ENCODE assay signal across 9 cellular contexts in the genomic region with DNA sequence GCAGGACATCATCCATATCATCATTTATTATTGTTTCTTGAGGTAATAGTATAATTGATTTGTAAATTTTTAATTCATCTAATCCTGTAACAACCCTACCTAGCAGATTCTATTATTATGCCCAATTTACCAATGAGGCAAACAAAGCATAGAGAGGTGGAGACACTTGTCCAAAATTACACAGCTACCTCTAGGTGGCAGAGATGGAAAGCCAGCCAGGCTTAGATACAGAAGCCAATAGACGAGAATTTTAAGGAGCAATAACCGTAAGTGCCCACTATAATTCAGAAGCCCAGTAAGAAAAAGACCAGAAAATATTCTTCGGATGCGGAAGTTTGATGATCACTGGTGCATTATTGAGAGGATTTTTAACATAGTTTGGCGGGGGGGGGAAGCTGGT. TPM values are rescaled to one million over a fixed set of nuclear protein-coding genes. Genes with fewer than 3 reads are reported as not detected.
DNase-seq lines count a peak whose midpoint lies in the region; ATAC-seq and TF ChIP-seq lines count a peak whose summit lies in the region.
"Had no signal": no experiment of that assay in that cellular context is flagged by ENCODE, and none has a peak within 500 bp of the region (broad histone marks: within the 10 kb centered on the region; RNA-seq: fewer than 3 reads in every experiment).

No MANE protein-coding gene starts in this region.

- H3K27me3 Mint-ChIP-seq in mesothelial cell of epicardium (ENCODE audit: low read depth): no peaks in the 10 kb centered on the region
- no peaks in the 10 kb centered on the region for H3K27me3 Mint-ChIP-seq in CD4-positive, alpha-beta memory T cell

- H3K27me3 ChIP-seq in WERI-Rb-1 (ENCODE audit: insufficient read depth, low read depth, severe bottlenecking): no peaks in the 10 kb centered on the region
- no peaks in the 10 kb centered on the region for H3K27me3 ChIP-seq in CD4-positive, alpha-beta memory T cell (ENCODE audit: insufficient read depth, low read length)
- H3K27me3 ChIP-seq: right atrium auricular region had no signal

- no peak overlapping the region for H3K4me3 ChIP-seq in WERI-Rb-1 (ENCODE audit: low read depth, low read length)
- H3K4me3 ChIP-seq in CD4-positive, alpha-beta memory T cell (ENCODE audit: low read length in 2 of 2): no peak overlapping the region
- H3K4me3 ChIP-seq: right atrium auricular region had no signal

- H3K9me3 ChIP-seq in WERI-Rb-1 (ENCODE audit: severe bottlenecking): no peaks in the 10 kb centered on the region
- no peaks in the 10 kb centered on the region for H3K9me3 ChIP-seq in CD4-positive, alpha-beta memory T cell (ENCODE audit: control insufficient read depth in 1 of 2, low read length in 2 of 2)
- H3K9me3 ChIP-seq: right atrium auricular region had no signal

- peaks cover 41% of the 10 kb centered on the region for H3K4me1 Mint-ChIP-seq in mesothelial cell of epicardium
- H3K4me1 Mint-ChIP-seq in CD4-positive, alpha-beta memory T cell: peaks cover 0 to 11% (median 0%) of the 10 kb centered on the region in 4 donors

- no peaks in the 10 kb centered on the region for H3K4me1 ChIP-seq in CD4-positive, alpha-beta memory T cell (ENCODE audit: insufficient read depth, low read length)
- H3K4me1 ChIP-seq: right atrium auricular region had no signal

- TF ChIP-seq CTCF in GM10266 (IDR thresholded peaks at IDR 0.05; ENCODE audit: control insufficient read depth, insufficient read depth, low read depth, missing control alignments): peak; percentile 32
- TF ChIP-seq CTCF in WERI-Rb-1 (IDR thresholded peaks at IDR 0.05; ENCODE audit: low read depth, low read length): peak; percentile 12; the same call in 1 of the 2 replicates
- TF ChIP-seq CTCF in mesothelial cell of epicardium (IDR thresholded peaks at IDR 0.05; ENCODE audit: unreplicated experiment): no peak

- no peaks in the 10 kb centered on the region for H3K36me3 ChIP-seq in WERI-Rb-1
- H3K36me3 ChIP-seq in CD4-positive, alpha-beta memory T cell (ENCODE audit: insufficient read depth, low read length): no peaks in the 10 kb centered on the region
- H3K36me3 ChIP-seq: right atrium auricular region had no signal

- intact Hi-C loops in sciatic nerve (cut with DNase I): no loop called here
- intact Hi-C loops in CD4-positive, alpha-beta memory T cell (cut with micrococcal nuclease): no loop called here

- CTCF ChIA-PET in CD4-positive, alpha-beta memory T cell (lab: Charles Lee; ENCODE audit: partially characterized antibody): no interaction called here

- DNase-seq in GM10266 (ENCODE audit: extremely low spot score): no peak
- DNase-seq in WERI-Rb-1: no peak
- no peak for DNase-seq in mesothelial cell of epicardium (ENCODE audit: low spot score in 2 of 2, unreplicated experiment in 2 of 2)
- DNase-seq in sciatic nerve (ENCODE audit: low spot score): no peak
- DNase-seq in CD4-positive, alpha-beta memory T cell: no peak

- no peak overlapping the region for H3K27ac ChIP-seq in WERI-Rb-1
- no peak overlapping the region for H3K27ac ChIP-seq in CD4-positive, alpha-beta memory T cell (ENCODE audit: low read depth, low read length)
- H3K27ac ChIP-seq: right atrium auricular region had no signal

- no peak overlapping the region for H3K4me3 Mint-ChIP-seq in mesothelial cell of epicardium
- H3K4me3 Mint-ChIP-seq in CD4-positive, alpha-beta memory T cell: no peak overlapping the region

- ATAC-seq in HG03066 (IDR thresholded peaks at IDR 0.05; ENCODE audit: low read depth, unreplicated experiment) (peak; percentile 48), GM18858 (IDR thresholded peaks at IDR 0.05; ENCODE audit: unreplicated experiment) (no peak), sciatic nerve (no peak), HG03521 (IDR thresholded peaks at IDR 0.05; ENCODE audit: unreplicated experiment) (no peak)

- H3K27ac Mint-ChIP-seq in mesothelial cell of epicardium: peak overlapping the region; percentile 14
- H3K27ac Mint-ChIP-seq in CD4-positive, alpha-beta memory T cell: no peak overlapping the region

- H3K9me3 Mint-ChIP-seq in mesothelial cell of epicardium: no peaks in the 10 kb centered on the region
- no peaks in the 10 kb centered on the region for H3K9me3 Mint-ChIP-seq in CD4-positive, alpha-beta memory T cell

- POLR2A ChIA-PET in CD4-positive, alpha-beta memory T cell (lab: Charles Lee; ENCODE audit: partially characterized antibody): no interaction called here

- H3K36me3 Mint-ChIP-seq in mesothelial cell of epicardium: no peaks in the 10 kb centered on the region
- peaks cover 0 to 9% of the 10 kb centered on the region in 2 donors for H3K36me3 Mint-ChIP-seq in CD4-positive, alpha-beta memory T cell

RNA-seq across cellular contexts. Expression of a gene that starts 54.0 kb away (rescaled TPM):
- total RNA-seq in mesothelial cell of epicardium (242 to 270 TPM (median 243 TPM) in 3 replicates), sciatic nerve (203 TPM)
- total RNA-seq in CD4-positive, alpha-beta memory T cell: 10 to 100 TPM; 80.0 to 90.1 TPM
- polyA plus RNA-seq in CD4-positive, alpha-beta memory T cell: 10 to 100 TPM in 1 of 2 donors, 1 to 10 TPM in 1; 7.2 to 31.7 TPM
